1 cellular context compared by ENCODE assay signal in the genomic region with DNA sequence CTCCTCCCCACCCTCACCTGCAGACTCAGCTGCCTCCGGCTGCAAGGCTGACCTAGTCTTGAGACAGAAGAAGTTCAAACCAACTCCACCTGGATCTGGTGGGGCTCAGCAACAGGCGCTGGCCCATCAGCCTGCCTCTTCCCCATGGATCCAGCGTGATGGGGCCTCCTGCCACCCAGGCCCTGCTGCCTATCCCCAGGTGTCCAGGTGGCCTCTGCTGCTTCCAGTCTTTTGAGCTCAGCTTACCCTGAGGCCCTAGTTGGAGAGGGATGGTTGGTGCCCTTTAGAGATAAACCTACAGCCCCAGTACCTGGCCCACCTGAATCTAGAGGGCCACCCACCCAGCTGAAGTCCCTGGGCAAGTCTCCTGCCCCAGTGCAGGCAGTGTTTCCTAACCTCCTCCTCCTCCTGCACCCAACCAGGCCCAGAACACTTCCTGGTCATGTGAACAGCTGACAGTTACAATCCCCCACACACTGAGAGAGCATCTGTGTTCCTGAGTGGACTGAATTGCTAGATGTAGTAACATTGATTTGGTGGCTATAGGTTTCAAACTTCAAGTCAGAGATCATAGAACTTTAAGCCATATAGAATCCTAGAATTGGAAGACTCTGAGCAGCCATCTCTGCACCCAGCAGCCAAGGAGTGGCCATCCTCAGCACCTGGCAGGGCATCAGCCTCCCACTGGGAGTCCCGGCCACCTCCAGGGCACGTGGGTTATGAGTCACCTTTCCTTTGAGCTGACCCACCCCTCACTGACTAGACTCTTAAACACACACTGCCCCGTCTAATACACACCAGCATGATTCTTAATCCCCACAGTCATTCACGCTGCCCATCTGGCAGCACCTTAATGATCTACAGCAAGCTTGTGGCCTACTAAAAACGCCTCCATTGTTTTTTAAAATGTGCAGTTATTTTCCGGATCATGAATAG.
TF ChIP-seq lines count a peak whose summit lies in the region.

No MANE protein-coding gene starts in this region.

TF ChIP-seq in HCT116, 20 proteins besides CTCF, POLR2A, EP300 and RAD21:
- TF ChIP-seq SP1 (IDR thresholded peaks at IDR 0.05; ENCODE audit: low read depth) (no peak), JUND (IDR thresholded peaks at IDR 0.05) (peak; percentile 69), CEBPB (IDR thresholded peaks at IDR 0.05; ENCODE audit: low read depth) (no peak), TCF7L2 (IDR thresholded peaks at IDR 0.05; ENCODE audit: borderline replicate concordance, extremely low read depth, insufficient read depth, insufficient read length) (peak; percentile 10), YY1 (IDR thresholded peaks at IDR 0.05; ENCODE audit: extremely low read depth, insufficient replicate concordance, low read depth, low read length) (no peak), ZNF274 (IDR thresholded peaks at IDR 0.05; ENCODE audit: low read depth, low read length) (no peak), POLR2AphosphoS5 (IDR thresholded peaks at IDR 0.05; ENCODE audit: low read depth, low read length) (no peak), SRF (IDR thresholded peaks at IDR 0.05; ENCODE audit: low read depth) (no peak), EGR1 (IDR thresholded peaks at IDR 0.05; ENCODE audit: low read depth) (no peak), ZFX (IDR thresholded peaks at IDR 0.05) (no peak), ELF1 (IDR thresholded peaks at IDR 0.05; ENCODE audit: borderline replicate concordance, low read depth) (no peak), FOSL1 (IDR thresholded peaks at IDR 0.05; ENCODE audit: low read depth) (peak; percentile 53), CBX3 (IDR thresholded peaks at IDR 0.05; ENCODE audit: low read depth) (no peak), EZH2phosphoT487 (IDR thresholded peaks at IDR 0.05; ENCODE audit: borderline replicate concordance) (no peak), SIN3A (IDR thresholded peaks at IDR 0.05; ENCODE audit: low read depth) (no peak), EZH2 (IDR thresholded peaks at IDR 0.05) (no peak)
- TF ChIP-seq, protein P1, sequence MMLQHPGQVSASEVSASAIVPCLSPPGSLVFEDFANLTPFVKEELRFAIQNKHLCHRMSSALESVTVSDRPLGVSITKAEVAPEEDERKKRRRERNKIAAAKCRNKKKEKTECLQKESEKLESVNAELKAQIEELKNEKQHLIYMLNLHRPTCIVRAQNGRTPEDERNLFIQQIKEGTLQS (IDR thresholded peaks at IDR 0.05) = no peak
- TF ChIP-seq, protein P2, sequence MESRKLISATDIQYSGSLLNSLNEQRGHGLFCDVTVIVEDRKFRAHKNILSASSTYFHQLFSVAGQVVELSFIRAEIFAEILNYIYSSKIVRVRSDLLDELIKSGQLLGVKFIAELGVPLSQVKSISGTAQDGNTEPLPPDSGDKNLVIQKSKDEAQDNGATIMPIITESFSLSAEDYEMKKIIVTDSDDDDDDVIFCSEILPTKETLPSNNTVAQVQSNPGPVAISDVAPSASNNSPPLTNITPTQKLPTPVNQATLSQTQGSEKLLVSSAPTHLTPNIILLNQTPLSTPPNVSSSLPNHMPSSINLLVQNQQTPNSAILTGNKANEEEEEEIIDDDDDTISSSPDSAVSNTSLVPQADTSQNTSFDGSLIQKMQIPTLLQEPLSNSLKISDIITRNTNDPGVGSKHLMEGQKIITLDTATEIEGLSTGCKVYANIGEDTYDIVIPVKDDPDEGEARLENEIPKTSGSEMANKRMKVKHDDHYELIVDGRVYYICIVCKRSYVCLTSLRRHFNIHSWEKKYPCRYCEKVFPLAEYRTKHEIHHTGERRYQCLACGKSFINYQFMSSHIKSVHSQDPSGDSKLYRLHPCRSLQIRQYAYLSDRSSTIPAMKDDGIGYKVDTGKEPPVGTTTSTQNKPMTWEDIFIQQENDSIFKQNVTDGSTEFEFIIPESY (IDR thresholded peaks at IDR 0.05; ENCODE audit: extremely low read depth, insufficient replicate concordance, low read length) = no peak
- TF ChIP-seq, protein P3, sequence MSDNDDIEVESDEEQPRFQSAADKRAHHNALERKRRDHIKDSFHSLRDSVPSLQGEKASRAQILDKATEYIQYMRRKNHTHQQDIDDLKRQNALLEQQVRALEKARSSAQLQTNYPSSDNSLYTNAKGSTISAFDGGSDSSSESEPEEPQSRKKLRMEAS (IDR thresholded peaks at IDR 0.05) = peak; percentile 71
- TF ChIP-seq, protein P4, sequence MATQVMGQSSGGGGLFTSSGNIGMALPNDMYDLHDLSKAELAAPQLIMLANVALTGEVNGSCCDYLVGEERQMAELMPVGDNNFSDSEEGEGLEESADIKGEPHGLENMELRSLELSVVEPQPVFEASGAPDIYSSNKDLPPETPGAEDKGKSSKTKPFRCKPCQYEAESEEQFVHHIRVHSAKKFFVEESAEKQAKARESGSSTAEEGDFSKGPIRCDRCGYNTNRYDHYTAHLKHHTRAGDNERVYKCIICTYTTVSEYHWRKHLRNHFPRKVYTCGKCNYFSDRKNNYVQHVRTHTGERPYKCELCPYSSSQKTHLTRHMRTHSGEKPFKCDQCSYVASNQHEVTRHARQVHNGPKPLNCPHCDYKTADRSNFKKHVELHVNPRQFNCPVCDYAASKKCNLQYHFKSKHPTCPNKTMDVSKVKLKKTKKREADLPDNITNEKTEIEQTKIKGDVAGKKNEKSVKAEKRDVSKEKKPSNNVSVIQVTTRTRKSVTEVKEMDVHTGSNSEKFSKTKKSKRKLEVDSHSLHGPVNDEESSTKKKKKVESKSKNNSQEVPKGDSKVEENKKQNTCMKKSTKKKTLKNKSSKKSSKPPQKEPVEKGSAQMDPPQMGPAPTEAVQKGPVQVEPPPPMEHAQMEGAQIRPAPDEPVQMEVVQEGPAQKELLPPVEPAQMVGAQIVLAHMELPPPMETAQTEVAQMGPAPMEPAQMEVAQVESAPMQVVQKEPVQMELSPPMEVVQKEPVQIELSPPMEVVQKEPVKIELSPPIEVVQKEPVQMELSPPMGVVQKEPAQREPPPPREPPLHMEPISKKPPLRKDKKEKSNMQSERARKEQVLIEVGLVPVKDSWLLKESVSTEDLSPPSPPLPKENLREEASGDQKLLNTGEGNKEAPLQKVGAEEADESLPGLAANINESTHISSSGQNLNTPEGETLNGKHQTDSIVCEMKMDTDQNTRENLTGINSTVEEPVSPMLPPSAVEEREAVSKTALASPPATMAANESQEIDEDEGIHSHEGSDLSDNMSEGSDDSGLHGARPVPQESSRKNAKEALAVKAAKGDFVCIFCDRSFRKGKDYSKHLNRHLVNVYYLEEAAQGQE (IDR thresholded peaks at IDR 0.05; ENCODE audit: low read depth) = no peak
